Comparison of ENCODE assay signal across 8 cellular contexts in the genomic region with DNA sequence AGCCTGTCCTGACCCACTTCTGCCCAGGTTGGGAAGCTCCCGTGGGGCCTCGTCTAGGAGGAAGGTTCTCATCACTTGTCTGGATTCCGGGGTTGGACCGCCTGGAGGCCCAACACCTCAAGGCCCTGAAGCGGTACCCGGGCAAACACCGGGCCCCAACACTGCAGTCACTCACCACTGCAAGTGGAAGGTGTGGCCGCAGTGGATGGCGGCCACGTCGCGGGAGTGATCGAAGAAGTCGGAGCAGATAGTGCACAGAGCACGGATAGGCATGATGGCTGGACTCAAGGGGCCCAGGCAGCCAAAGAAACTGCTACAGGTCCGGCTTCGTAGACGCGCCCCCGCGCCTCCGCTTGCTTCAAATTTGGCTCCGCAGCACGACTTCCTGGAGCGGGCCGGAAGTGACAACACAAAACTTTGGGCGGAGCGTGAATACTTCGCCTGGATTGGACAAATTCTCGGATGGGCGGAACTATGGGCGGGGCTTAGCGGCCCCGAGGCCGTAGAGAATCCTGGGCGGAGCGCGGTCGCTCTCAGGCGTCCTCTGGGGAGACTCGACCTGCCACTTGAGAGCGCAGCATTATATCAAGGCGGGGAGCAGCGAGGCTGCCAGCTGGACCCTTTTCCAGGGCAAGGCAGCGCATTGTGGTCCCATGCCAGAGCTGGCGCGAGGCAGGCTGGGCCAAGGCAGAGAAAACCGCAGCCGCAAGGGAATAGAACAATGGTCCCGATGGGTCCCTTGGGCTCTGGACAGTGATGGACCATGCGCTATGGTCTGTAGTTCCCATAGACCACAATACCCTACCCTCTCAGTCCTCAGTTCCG. TPM values are rescaled to one million over a fixed set of nuclear protein-coding genes. Genes with fewer than 3 reads are reported as not detected.
A peak's percentile ranks its signal among the peaks of the same experiment; 100 is the strongest.
DNase-seq lines count a peak whose midpoint lies in the region; ATAC-seq, FAIRE-seq and TF ChIP-seq lines count a peak whose summit lies in the region.

A gene with protein sequence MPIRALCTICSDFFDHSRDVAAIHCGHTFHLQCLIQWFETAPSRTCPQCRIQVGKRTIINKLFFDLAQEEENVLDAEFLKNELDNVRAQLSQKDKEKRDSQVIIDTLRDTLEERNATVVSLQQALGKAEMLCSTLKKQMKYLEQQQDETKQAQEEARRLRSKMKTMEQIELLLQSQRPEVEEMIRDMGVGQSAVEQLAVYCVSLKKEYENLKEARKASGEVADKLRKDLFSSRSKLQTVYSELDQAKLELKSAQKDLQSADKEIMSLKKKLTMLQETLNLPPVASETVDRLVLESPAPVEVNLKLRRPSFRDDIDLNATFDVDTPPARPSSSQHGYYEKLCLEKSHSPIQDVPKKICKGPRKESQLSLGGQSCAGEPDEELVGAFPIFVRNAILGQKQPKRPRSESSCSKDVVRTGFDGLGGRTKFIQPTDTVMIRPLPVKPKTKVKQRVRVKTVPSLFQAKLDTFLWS (minus strand): TSS at position 384 of the 825 bp plus-strand sequence. CDS start 111 bp downstream, at position 273.

- ATAC-seq in GM19043 (IDR thresholded peaks at IDR 0.05; ENCODE audit: low read depth, unreplicated experiment) (peak; percentile 94), HG03354 (IDR thresholded peaks at IDR 0.05; ENCODE audit: poor library complexity, severe bottlenecking, unreplicated experiment) (peak; percentile 96)

- peak within 1 kb of the TSS; percentile 13 to 47 for H3K9ac ChIP-seq in kidney (ENCODE audit: low read length in 2 of 2)

- no peak within 1 kb of the TSS for H3K27ac ChIP-seq in kidney (ENCODE audit: low read depth in 2 of 2, low read length in 2 of 2)

- H3K4me1 ChIP-seq in kidney (ENCODE audit: control insufficient read depth in 1 of 2, insufficient read depth in 1 of 2, low read depth in 1 of 2, low read length in 2 of 2): peaks cover 0 to 7% of the 10 kb centered on the region in 2 donors

- FAIRE-seq in kidney (lab: Jason Lieb, UNC): peak; percentile 92

- TF ChIP-seq CTCF in kidney (IDR thresholded peaks at IDR 0.05; ENCODE audit: borderline replicate concordance, extremely low read depth, insufficient read depth): no peak

- intact Hi-C loops in kidney (cut with DNase I): no loop called here

- no peaks in the 10 kb centered on the region for H3K36me3 ChIP-seq in kidney (ENCODE audit: control insufficient read depth in 1 of 2, insufficient read depth in 2 of 2, low read length in 2 of 2)

- no peaks in the 10 kb centered on the region for H3K9me3 ChIP-seq in kidney (ENCODE audit: control insufficient read depth in 1 of 2, low read length in 2 of 2)

- DNase-seq in AML-193 (lab: John Stamatoyannopoulos, UW) (peak; percentile 96 to 97), NCI-H460 (ENCODE audit: extremely low read depth, low read depth) (peak; percentile 91), cerebellar nuclear complex (lab: John Stamatoyannopoulos, UW) (peak; percentile 39 to 77), kidney (peak; percentile 97)
- DNase-seq in activated CD4-positive, CD25-positive, alpha-beta regulatory T cell treated with anti-CD3 and anti-CD28 coated beads, Interleukin-2, amount 50 U/mL, for 72 hours: peak; percentile 95
- peak; percentile 86 for DNase-seq in stimulated activated CD4-positive, alpha-beta T cell treated with anti-CD3 and anti-CD28 coated beads, Interleukin-15, amount 100 ng/mL, for 1 hour (ENCODE audit: low read depth in 1 of 2, low spot score in 1 of 2)

- peak within 1 kb of the TSS; percentile 60 to 79 for H3K4me3 ChIP-seq in kidney (ENCODE audit: low read length in 2 of 2)

RNA-seq across cellular contexts. Expression of the gene that starts here (rescaled TPM):
- 5.3 and 5.7 TPM in 2 replicates for total RNA-seq in NCI-H460 (2014; rRNA removed; shearing (Covaris generic))
- polyA plus RNA-seq in NCI-H460 (2014; cell fraction: nucleus; rRNA removed): 32.3 and 37.0 TPM in 2 replicates
- total RNA-seq in kidney: 1.9 TPM
- polyA plus RNA-seq in kidney (ENCODE audit: insufficient read depth, low read depth, low replicate concordance): 0.71 TPM
